15 cellular contexts compared by ENCODE assay signal in genomic region chr1:244545511-244545910, GRCh38.
"Had no signal": no experiment of that assay in that cellular context is flagged by ENCODE, and none has a peak within 500 bp of the region (broad histone marks: within the 10 kb centered on the region; RNA-seq: fewer than 3 reads in every experiment).

No MANE protein-coding gene starts in this region.

- H3K4me1 ChIP-seq: esophagus squamous epithelium, thyroid gland had no signal

- H3K9me3 ChIP-seq: thyroid gland had no signal

- H3K27ac ChIP-seq: esophagus squamous epithelium, thyroid gland had no signal

- H3K36me3 ChIP-seq: esophagus squamous epithelium, thyroid gland had no signal

- ATAC-seq: activated CD4-positive, alpha-beta T cell treated with anti-CD3 and anti-CD28 coated beads for 36 hours; activated CD8-positive, alpha-beta memory T cell treated with anti-CD3 and anti-CD28 coated beads, Interleukin-2, amount 10 ng/mL, durations not matched to agents 7 days and 5 days; naive thymus-derived CD4-positive, alpha-beta T cell; stimulated activated memory B cell treated with anti-CD40 and anti-IgM and Interleukin-4, amounts not matched to agents 10 μg/mL and 1 μg/mL and 100 μg/mL, for 72 hours had no signal

- DNase-seq: activated CD4-positive, alpha-beta memory T cell treated with anti-CD3 and anti-CD28 coated beads for 36 hours; activated CD4-positive, alpha-beta T cell treated with anti-CD3 and anti-CD28 coated beads for 36 hours; activated CD8-positive, alpha-beta memory T cell treated with anti-CD3 and anti-CD28 coated beads, Interleukin-2, amount 10 ng/mL, durations not matched to agents 7 days and 5 days; activated naive CD4-positive, alpha-beta T cell treated with anti-CD3 and anti-CD28 coated beads, Interleukin-2, amount 10 ng/mL, durations not matched to agents 7 days and 5 days; activated T-cell treated with anti-CD3 and anti-CD28 coated beads, Interleukin-2, amount 50 U/mL, for 1 hour; cortex of kidney; effector CD8-positive, alpha-beta T cell; esophagus squamous epithelium; naive thymus-derived CD4-positive, alpha-beta T cell; retina; stimulated activated CD4-positive, alpha-beta T cell treated with anti-CD3 and anti-CD28 coated beads, Interleukin-2, amount 100 ng/mL, for 48 hours; T-helper 2 cell; thyroid gland had no signal

- H3K4me3 ChIP-seq: esophagus squamous epithelium, lung, thyroid gland had no signal

- H3K27me3 ChIP-seq: esophagus squamous epithelium, thyroid gland had no signal
